1 cellular context compared by ENCODE assay signal in genomic region chr4:127925720-127926119, GRCh38. TPM values are rescaled to one million over a fixed set of nuclear protein-coding genes. Genes with fewer than 3 reads are reported as not detected.
"Had no signal": no experiment of that assay in that cellular context is flagged by ENCODE, and none has a peak within 500 bp of the region (broad histone marks: within the 10 kb centered on the region; RNA-seq: fewer than 3 reads in every experiment).

No MANE protein-coding gene starts in this region.

RNA-seq across cellular contexts. Expression of gene PLK4, which starts 45.0 kb away (rescaled TPM):
- total RNA-seq: ascending aorta had no signal
